8 cellular contexts compared by ENCODE assay signal in genomic region chr15:67024322-67024997, GRCh38. TPM values are rescaled to one million over a fixed set of nuclear protein-coding genes. Genes with fewer than 3 reads are reported as not detected.
DNase-seq lines count a peak whose midpoint lies in the region; ATAC-seq and TF ChIP-seq lines count a peak whose summit lies in the region.

No MANE protein-coding gene starts in this region.

- H3K27me3 ChIP-seq in SJCRH30, result no peaks in the 10 kb centered on the region
- no peaks in the 10 kb centered on the region for H3K27me3 ChIP-seq in thymus (ENCODE audit: control insufficient read depth, insufficient read depth)

- no peak overlapping the region for H3K4me3 ChIP-seq in SJCRH30
- no peak overlapping the region for H3K4me3 ChIP-seq in thymus (ENCODE audit: low read length)

- H3K27ac Mint-ChIP-seq in natural killer cell treated with Interleukin-12 subunit alpha and Interleukin-12 subunit beta and Interleukin-15 and Interleukin-18, amount 100 ng/mL, for 72 hours, result peak overlapping the region; percentile 29
- H3K27ac Mint-ChIP-seq in natural killer cell, result peak overlapping the region in 1 of 2 donors; percentile 30

- H3K27ac ChIP-seq in SJCRH30, result peak overlapping the region; percentile 76
- peak overlapping the region; percentile 65 for H3K27ac ChIP-seq in thymus (ENCODE audit: low read depth)

- H3K36me3 ChIP-seq in SJCRH30 (no peaks in the 10 kb centered on the region), thymus (ENCODE audit: control insufficient read depth, insufficient read depth) (no peaks in the 10 kb centered on the region)

- H3K27me3 Mint-ChIP-seq in natural killer cell treated with Interleukin-12 subunit alpha and Interleukin-12 subunit beta and Interleukin-15 and Interleukin-18, amount 100 ng/mL, for 72 hours, result peaks cover 0 to 3% of the 10 kb centered on the region in 2 donors
- H3K27me3 Mint-ChIP-seq in natural killer cell (ENCODE audit: low read depth in 2 of 2), result peaks cover 0 to 5% of the 10 kb centered on the region in 2 donors

- WGBS in thymus, result 72% methylated on average over 5 of the region's 5 CpGs

- no peaks in the 10 kb centered on the region for H3K36me3 Mint-ChIP-seq in natural killer cell treated with Interleukin-12 subunit alpha and Interleukin-12 subunit beta and Interleukin-15 and Interleukin-18, amount 100 ng/mL, for 72 hours
- H3K36me3 Mint-ChIP-seq in natural killer cell, result no peaks in the 10 kb centered on the region

- intact Hi-C loops in natural killer cell (cut with micrococcal nuclease), result no loop called here

- no peak for DNase-seq in natural killer cell treated with Interleukin-12 subunit alpha and Interleukin-12 subunit beta and Interleukin-15 and Interleukin-18, amount 100 ng/mL, for 72 hours (ENCODE audit: low spot score)
- no peak for DNase-seq in natural killer cell
- DNase-seq in SJCRH30, result peak; percentile 90 to 95
- DNase-seq in dermis microvascular lymphatic vessel endothelial cell (ENCODE audit: low read depth in 2 of 2), result peak; percentile 89 to 92
- DNase-seq in midbrain (lab: John Stamatoyannopoulos, UW), result peak; percentile 37
- no peak for DNase-seq in NCI-H526 treated with DMSO at 0.1 percent for 48 hours (lab: John Stamatoyannopoulos, UW)

- no peak for TF ChIP-seq CTCF in natural killer cell (IDR thresholded peaks at IDR 0.05)

- peaks cover 33% of the 10 kb centered on the region for H3K4me1 ChIP-seq in SJCRH30
- no peaks in the 10 kb centered on the region for H3K4me1 ChIP-seq in thymus (ENCODE audit: control insufficient read depth, insufficient read depth, low read length)

- ATAC-seq in natural killer cell treated with Interleukin-12 subunit alpha and Interleukin-12 subunit beta and Interleukin-15 and Interleukin-18, amount 100 ng/mL, for 72 hours, result peak; percentile 73 to 74
- ATAC-seq in natural killer cell (no peak), HG02642 (IDR thresholded peaks at IDR 0.05; ENCODE audit: poor library complexity, unreplicated experiment) (no peak)

- peak overlapping the region; percentile 47 for H3K4me3 Mint-ChIP-seq in natural killer cell treated with Interleukin-12 subunit alpha and Interleukin-12 subunit beta and Interleukin-15 and Interleukin-18, amount 100 ng/mL, for 72 hours
- H3K4me3 Mint-ChIP-seq in natural killer cell, result no peak overlapping the region

- H3K4me1 Mint-ChIP-seq in natural killer cell treated with Interleukin-12 subunit alpha and Interleukin-12 subunit beta and Interleukin-15 and Interleukin-18, amount 100 ng/mL, for 72 hours (ENCODE audit: low read depth in 2 of 2), result peaks cover 15 to 29% of the 10 kb centered on the region in 2 donors
- H3K4me1 Mint-ChIP-seq in natural killer cell, result peaks cover 0 to 9% of the 10 kb centered on the region in 2 donors

- H3K9me3 ChIP-seq in SJCRH30 (replicated peaks), result no peaks in the 10 kb centered on the region
- H3K9me3 ChIP-seq in thymus (ENCODE audit: control insufficient read depth), result no peaks in the 10 kb centered on the region

- H3K9me3 Mint-ChIP-seq in natural killer cell treated with Interleukin-12 subunit alpha and Interleukin-12 subunit beta and Interleukin-15 and Interleukin-18, amount 100 ng/mL, for 72 hours, result no peaks in the 10 kb centered on the region
- H3K9me3 Mint-ChIP-seq in natural killer cell, result no peaks in the 10 kb centered on the region

RNA-seq across cellular contexts. Expression of gene SMAD3, which starts 40.9 kb away (rescaled TPM):
- total RNA-seq in natural killer cell treated with Interleukin-12 subunit alpha and Interleukin-12 subunit beta and Interleukin-15 and Interleukin-18, amount 100 ng/mL, for 72 hours, result 10 to 100 TPM; 13.5 to 47.4 TPM
- total RNA-seq in natural killer cell, result 10 to 100 TPM; 47.1 to 72.6 (median 63.0) TPM
- 22.8 and 23.0 TPM in 2 replicates for total RNA-seq in SJCRH30 (2014; rRNA removed; shearing (Covaris generic))
- 11.8 and 12.3 TPM in 2 replicates for total RNA-seq in dermis microvascular lymphatic vessel endothelial cell
- polyA plus RNA-seq in thymus, result 21.6 TPM

Comparison
In these comparisons a context has a peak if more than half of its experiments do, and no peak if none do; other contexts are left out.
1. ATAC-seq: peak in natural killer cell treated with Interleukin-12 subunit alpha and Interleukin-12 subunit beta and Interleukin-15 and Interleukin-18, amount 100 ng/mL, for 72 hours (2 of 2); none in natural killer cell (0 of 3) and HG02642 (single experiment).
2. DNase-seq: peak in SJCRH30 (2 of 2), dermis microvascular lymphatic vessel endothelial cell (2 of 2) and midbrain (single experiment); none in natural killer cell treated with Interleukin-12 subunit alpha and Interleukin-12 subunit beta and Interleukin-15 and Interleukin-18, amount 100 ng/mL, for 72 hours (single experiment), natural killer cell (single experiment) and NCI-H526 treated with DMSO at 0.1 percent for 48 hours (single experiment).